ENCODE assay signal across 10 cellular contexts in the genomic region with DNA sequence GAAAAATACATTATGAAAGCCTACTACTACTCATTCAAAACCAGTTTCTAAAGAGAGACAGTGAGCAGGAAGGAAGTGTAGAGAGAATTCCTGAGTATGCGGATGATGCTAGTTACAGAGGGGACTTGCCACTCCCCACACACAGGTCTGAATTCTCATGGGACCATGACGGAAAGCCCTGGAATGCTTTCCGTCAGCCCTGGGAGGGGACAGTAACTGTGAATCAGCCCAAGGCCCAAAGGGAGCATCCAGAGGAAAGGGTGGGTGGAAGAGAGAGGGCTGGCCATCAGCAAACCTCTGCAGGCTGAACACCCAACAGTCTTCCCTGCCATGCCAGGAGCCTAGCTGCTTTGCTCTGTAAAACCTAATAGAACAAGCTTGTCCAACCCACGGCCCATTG. TPM values are rescaled to one million over a fixed set of nuclear protein-coding genes. Genes with fewer than 3 reads are reported as not detected.
DNase-seq lines count a peak whose midpoint lies in the region; ATAC-seq, FAIRE-seq and TF ChIP-seq lines count a peak whose summit lies in the region.
"Had no signal": no experiment of that assay in that cellular context is flagged by ENCODE, and none has a peak within 500 bp of the region (broad histone marks: within the 10 kb centered on the region; RNA-seq: fewer than 3 reads in every experiment).

No MANE protein-coding gene starts in this region.

- H3K4me1 Mint-ChIP-seq in astrocyte (ENCODE audit: low read depth, unreplicated experiment): peaks cover 35% of the 10 kb centered on the region

- H3K4me3 ChIP-seq in A673 (ENCODE audit: low read depth, low read length, poor library complexity, severe bottlenecking) (no peak overlapping the region), astrocyte (ENCODE audit: insufficient read depth, low read depth, low read length) (no peak overlapping the region), right cardiac atrium (ENCODE audit: low read length) (no peak overlapping the region)

- H2AFZ ChIP-seq in astrocyte (ENCODE audit: low read depth, low read length): no peak overlapping the region

- H3K9ac ChIP-seq in astrocyte (ENCODE audit: low read length): no peak overlapping the region

- peak in 1 of 2 donors; percentile 43 for ATAC-seq in right cardiac atrium

- POLR2A ChIA-PET in A673 (lab: Charles Lee; ENCODE audit: low non-redundant PET): no interaction called here

- H3K79me2 ChIP-seq in astrocyte (ENCODE audit: insufficient read depth, low read length): no peaks in the 10 kb centered on the region

- intact Hi-C loops in A673 (cut with micrococcal nuclease; ENCODE audit: unreplicated experiment): no loop called here
- intact Hi-C loops in right cardiac atrium (cut with DNase I): no loop called here

- no TSS peak for BruUV-seq in A673 (replicated peaks; lab: Mats Ljungman, UMichigan)

- peak overlapping the region; percentile 5 for H3K4me2 ChIP-seq in astrocyte (ENCODE audit: low read length)

- 49% methylated on average over 4 of the region's 4 CpGs for WGBS in right cardiac atrium

- H3K4me3 Mint-ChIP-seq in astrocyte (ENCODE audit: unreplicated experiment): peak overlapping the region; percentile 62

- H3K27me3 ChIP-seq in A673 (replicated peaks; ENCODE audit: insufficient read depth, low read depth, low read length, poor library complexity) (no peaks in the 10 kb centered on the region), astrocyte (ENCODE audit: insufficient read depth, low read length) (no peaks in the 10 kb centered on the region), right cardiac atrium (ENCODE audit: control insufficient read depth, insufficient read depth) (no peaks in the 10 kb centered on the region)

- TF ChIP-seq CTCF in A673 (conservative IDR thresholded peaks at IDR 0.05; ENCODE audit: low read depth, low read length) (no peak), astrocyte (IDR thresholded peaks at IDR 0.05; ENCODE audit: insufficient read depth, low read depth, low read length) (no peak)

- H3K27me3 Mint-ChIP-seq in astrocyte (ENCODE audit: low read depth, unreplicated experiment): peaks cover 5% of the 10 kb centered on the region

- H3K4me1 ChIP-seq in A673 (ENCODE audit: insufficient read depth, low read length, poor library complexity, severe bottlenecking) (no peaks in the 10 kb centered on the region), astrocyte (ENCODE audit: insufficient read depth, low read length) (peaks cover 13% of the 10 kb centered on the region), right cardiac atrium (ENCODE audit: control insufficient read depth, insufficient read depth, low read length) (peaks cover 27% of the 10 kb centered on the region)

- no peaks in the 10 kb centered on the region for H3K36me3 ChIP-seq in A673 (ENCODE audit: insufficient read depth, low read length, poor library complexity, severe bottlenecking)
- no peaks in the 10 kb centered on the region for H3K36me3 ChIP-seq in astrocyte (ENCODE audit: insufficient read depth, low read length)

- no peaks in the 10 kb centered on the region for H4K20me1 ChIP-seq in astrocyte (ENCODE audit: insufficient read depth, low read length)

- CTCF ChIA-PET in A673 (lab: Charles Lee): no interaction called here

- FAIRE-seq in astrocyte (lab: Jason Lieb, UNC): no peak

- no peaks in the 10 kb centered on the region for H3K36me3 Mint-ChIP-seq in astrocyte (ENCODE audit: low read depth, unreplicated experiment)

- DNase-seq in A673 (ENCODE audit: low spot score): peak; percentile 54
- DNase-seq in GM04503 (ENCODE audit: low read depth): peak; percentile 79
- peak; percentile 32 for DNase-seq in astrocyte (ENCODE audit: low read depth)
- peak in 1 of 3 donors; percentile 30 for DNase-seq in right cardiac atrium
- DNase-seq in NCI-H345 (lab: John Stamatoyannopoulos, UW): no peak
- DNase-seq in cortex of kidney (lab: John Stamatoyannopoulos, UW): no peak
- no peak for DNase-seq in effector CD8-positive, alpha-beta T cell (lab: John Stamatoyannopoulos, UW)
- DNase-seq in NCI-H82 treated with DMSO at 0.1 percent for 48 hours (lab: John Stamatoyannopoulos, UW; ENCODE audit: unreplicated experiment): no peak
- DNase-seq: head of caudate nucleus, NCI-H524 had no signal

- peak overlapping the region; percentile 67 for H3K27ac Mint-ChIP-seq in astrocyte (ENCODE audit: unreplicated experiment)

- H3K27ac ChIP-seq in A673 (ENCODE audit: low read depth, low read length, poor library complexity, severe bottlenecking): no peak overlapping the region
- peak overlapping the region; percentile 8 for H3K27ac ChIP-seq in astrocyte (ENCODE audit: low read depth, low read length)
- peak overlapping the region; percentile 50 for H3K27ac ChIP-seq in right cardiac atrium (ENCODE audit: low read length)

- H3K9me3 ChIP-seq in A673 (ENCODE audit: low read depth, low read length, poor library complexity, severe bottlenecking) (no peaks in the 10 kb centered on the region), astrocyte (ENCODE audit: insufficient read depth, low read depth, low read length) (no peaks in the 10 kb centered on the region), right cardiac atrium (ENCODE audit: control insufficient read depth, low read length) (no peaks in the 10 kb centered on the region)

- no peaks in the 10 kb centered on the region for H3K9me3 Mint-ChIP-seq in astrocyte (ENCODE audit: unreplicated experiment)

RNA-seq across cellular contexts. Expression of a gene that starts 36.4 kb away (rescaled TPM):
- total RNA-seq in A673 (2021) (not detected in 2 replicates), astrocyte (0.58 and 0.98 TPM in 2 replicates), right cardiac atrium (10 to 100 TPM; 53.4 to 61.5 (median 58.2) TPM)
- polyA plus RNA-seq in right cardiac atrium: 27.1 TPM

RNA-seq across cellular contexts. Expression of a gene that starts 55.4 kb away (rescaled TPM):
- 87.8 and 90.4 TPM in 2 replicates for total RNA-seq in A673 (2021)
- 229 and 240 TPM in 2 replicates for total RNA-seq in astrocyte
- 10 to 100 TPM; 36.3 to 73.7 (median 61.1) TPM for total RNA-seq in right cardiac atrium
- polyA plus RNA-seq in right cardiac atrium: 20.4 TPM

Comparison
In these comparisons a context has a peak if more than half of its experiments do, and no peak if none do; other contexts are left out.
1. DNase-seq: peak in A673 (single experiment), GM04503 (single experiment) and astrocyte (single experiment); none in NCI-H345 (single experiment), cortex of kidney (single experiment), effector CD8-positive, alpha-beta T cell (single experiment) and NCI-H82 treated with DMSO at 0.1 percent for 48 hours (single experiment).
2. RNA of a gene that starts 36.4 kb away (total RNA-seq): 53.4 to 61.5 TPM in right cardiac atrium; 0.58 to 0.98 TPM in astrocyte and not detected in A673; every median in the first group is over 10 times any median in the second.